1 cellular context compared by ENCODE assay signal in the genomic region with DNA sequence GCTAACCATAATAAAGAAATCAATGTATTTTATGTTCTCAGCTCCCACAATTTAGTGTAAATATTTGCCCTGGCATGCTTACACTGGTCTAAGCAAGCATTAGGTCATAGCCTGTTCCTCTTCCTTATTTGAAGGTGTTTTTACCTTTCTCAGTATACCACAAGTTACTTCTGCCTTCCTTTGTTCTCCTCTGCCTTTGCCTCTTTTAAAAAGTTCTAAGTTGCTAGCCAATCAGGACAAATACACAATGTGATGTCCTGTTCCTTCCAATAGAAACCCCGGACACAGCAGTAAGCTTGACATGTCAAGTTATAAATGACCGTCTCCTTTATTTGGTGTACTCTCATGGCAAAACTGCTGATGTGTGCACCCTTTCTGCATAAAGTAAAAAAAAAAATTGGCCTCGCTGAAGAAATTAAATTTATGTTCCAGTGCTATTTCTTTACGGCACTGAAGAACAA.
A peak's percentile ranks its signal among the peaks of the same experiment; 100 is the strongest.
TF ChIP-seq lines count a peak whose summit lies in the region.

No MANE protein-coding gene starts in this region.

TF ChIP-seq in HepG2, 621 proteins besides CTCF, POLR2A, EP300 and RAD21 (continued from another document and continues in another):
- TF ChIP-seq, protein P1, sequence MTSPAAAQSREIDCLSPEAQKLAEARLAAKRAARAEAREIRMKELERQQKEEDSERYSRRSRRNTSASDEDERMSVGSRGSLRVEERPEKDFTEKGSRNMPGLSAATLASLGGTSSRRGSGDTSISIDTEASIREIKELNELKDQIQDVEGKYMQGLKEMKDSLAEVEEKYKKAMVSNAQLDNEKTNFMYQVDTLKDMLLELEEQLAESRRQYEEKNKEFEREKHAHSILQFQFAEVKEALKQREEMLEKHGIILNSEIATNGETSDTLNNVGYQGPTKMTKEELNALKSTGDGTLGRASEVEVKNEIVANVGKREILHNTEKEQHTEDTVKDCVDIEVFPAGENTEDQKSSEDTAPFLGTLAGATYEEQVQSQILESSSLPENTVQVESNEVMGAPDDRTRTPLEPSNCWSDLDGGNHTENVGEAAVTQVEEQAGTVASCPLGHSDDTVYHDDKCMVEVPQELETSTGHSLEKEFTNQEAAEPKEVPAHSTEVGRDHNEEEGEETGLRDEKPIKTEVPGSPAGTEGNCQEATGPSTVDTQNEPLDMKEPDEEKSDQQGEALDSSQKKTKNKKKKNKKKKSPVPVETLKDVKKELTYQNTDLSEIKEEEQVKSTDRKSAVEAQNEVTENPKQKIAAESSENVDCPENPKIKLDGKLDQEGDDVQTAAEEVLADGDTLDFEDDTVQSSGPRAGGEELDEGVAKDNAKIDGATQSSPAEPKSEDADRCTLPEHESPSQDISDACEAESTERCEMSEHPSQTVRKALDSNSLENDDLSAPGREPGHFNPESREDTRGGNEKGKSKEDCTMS (CRISPR knock-in tag; conservative IDR thresholded peaks at IDR 0.05), result no peak
- no peak for TF ChIP-seq KDM1A (CRISPR knock-in tag; IDR thresholded peaks at IDR 0.05)
- TF ChIP-seq PITX1 (CRISPR knock-in tag; IDR thresholded peaks at IDR 0.05), result no peak
- TF ChIP-seq, protein P2, sequence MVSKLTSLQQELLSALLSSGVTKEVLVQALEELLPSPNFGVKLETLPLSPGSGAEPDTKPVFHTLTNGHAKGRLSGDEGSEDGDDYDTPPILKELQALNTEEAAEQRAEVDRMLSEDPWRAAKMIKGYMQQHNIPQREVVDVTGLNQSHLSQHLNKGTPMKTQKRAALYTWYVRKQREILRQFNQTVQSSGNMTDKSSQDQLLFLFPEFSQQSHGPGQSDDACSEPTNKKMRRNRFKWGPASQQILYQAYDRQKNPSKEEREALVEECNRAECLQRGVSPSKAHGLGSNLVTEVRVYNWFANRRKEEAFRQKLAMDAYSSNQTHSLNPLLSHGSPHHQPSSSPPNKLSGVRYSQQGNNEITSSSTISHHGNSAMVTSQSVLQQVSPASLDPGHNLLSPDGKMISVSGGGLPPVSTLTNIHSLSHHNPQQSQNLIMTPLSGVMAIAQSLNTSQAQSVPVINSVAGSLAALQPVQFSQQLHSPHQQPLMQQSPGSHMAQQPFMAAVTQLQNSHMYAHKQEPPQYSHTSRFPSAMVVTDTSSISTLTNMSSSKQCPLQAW (CRISPR knock-in tag; IDR thresholded peaks at IDR 0.05), result no peak
- TF ChIP-seq CCDC6 (CRISPR knock-in tag; IDR thresholded peaks at IDR 0.05), result no peak
- TF ChIP-seq GPN1 (CRISPR knock-in tag; IDR thresholded peaks at IDR 0.05; ENCODE audit: borderline replicate concordance), result no peak
- TF ChIP-seq, protein P3, sequence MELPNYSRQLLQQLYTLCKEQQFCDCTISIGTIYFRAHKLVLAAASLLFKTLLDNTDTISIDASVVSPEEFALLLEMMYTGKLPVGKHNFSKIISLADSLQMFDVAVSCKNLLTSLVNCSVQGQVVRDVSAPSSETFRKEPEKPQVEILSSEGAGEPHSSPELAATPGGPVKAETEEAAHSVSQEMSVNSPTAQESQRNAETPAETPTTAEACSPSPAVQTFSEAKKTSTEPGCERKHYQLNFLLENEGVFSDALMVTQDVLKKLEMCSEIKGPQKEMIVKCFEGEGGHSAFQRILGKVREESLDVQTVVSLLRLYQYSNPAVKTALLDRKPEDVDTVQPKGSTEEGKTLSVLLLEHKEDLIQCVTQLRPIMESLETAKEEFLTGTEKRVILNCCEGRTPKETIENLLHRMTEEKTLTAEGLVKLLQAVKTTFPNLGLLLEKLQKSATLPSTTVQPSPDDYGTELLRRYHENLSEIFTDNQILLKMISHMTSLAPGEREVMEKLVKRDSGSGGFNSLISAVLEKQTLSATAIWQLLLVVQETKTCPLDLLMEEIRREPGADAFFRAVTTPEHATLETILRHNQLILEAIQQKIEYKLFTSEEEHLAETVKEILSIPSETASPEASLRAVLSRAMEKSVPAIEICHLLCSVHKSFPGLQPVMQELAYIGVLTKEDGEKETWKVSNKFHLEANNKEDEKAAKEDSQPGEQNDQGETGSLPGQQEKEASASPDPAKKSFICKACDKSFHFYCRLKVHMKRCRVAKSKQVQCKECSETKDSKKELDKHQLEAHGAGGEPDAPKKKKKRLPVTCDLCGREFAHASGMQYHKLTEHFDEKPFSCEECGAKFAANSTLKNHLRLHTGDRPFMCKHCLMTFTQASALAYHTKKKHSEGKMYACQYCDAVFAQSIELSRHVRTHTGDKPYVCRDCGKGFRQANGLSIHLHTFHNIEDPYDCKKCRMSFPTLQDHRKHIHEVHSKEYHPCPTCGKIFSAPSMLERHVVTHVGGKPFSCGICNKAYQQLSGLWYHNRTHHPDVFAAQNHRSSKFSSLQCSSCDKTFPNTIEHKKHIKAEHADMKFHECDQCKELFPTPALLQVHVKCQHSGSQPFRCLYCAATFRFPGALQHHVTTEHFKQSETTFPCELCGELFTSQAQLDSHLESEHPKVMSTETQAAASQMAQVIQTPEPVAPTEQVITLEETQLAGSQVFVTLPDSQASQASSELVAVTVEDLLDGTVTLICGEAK (IDR thresholded peaks at IDR 0.05), result no peak
- TF ChIP-seq, protein P3 (CRISPR knock-in tag; IDR thresholded peaks at IDR 0.05), result no peak
- TF ChIP-seq, protein P4, sequence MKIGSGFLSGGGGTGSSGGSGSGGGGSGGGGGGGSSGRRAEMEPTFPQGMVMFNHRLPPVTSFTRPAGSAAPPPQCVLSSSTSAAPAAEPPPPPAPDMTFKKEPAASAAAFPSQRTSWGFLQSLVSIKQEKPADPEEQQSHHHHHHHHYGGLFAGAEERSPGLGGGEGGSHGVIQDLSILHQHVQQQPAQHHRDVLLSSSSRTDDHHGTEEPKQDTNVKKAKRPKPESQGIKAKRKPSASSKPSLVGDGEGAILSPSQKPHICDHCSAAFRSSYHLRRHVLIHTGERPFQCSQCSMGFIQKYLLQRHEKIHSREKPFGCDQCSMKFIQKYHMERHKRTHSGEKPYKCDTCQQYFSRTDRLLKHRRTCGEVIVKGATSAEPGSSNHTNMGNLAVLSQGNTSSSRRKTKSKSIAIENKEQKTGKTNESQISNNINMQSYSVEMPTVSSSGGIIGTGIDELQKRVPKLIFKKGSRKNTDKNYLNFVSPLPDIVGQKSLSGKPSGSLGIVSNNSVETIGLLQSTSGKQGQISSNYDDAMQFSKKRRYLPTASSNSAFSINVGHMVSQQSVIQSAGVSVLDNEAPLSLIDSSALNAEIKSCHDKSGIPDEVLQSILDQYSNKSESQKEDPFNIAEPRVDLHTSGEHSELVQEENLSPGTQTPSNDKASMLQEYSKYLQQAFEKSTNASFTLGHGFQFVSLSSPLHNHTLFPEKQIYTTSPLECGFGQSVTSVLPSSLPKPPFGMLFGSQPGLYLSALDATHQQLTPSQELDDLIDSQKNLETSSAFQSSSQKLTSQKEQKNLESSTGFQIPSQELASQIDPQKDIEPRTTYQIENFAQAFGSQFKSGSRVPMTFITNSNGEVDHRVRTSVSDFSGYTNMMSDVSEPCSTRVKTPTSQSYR (CRISPR knock-in tag; IDR thresholded peaks at IDR 0.05; ENCODE audit: borderline replicate concordance), result no peak
- TF ChIP-seq ZNF7 (CRISPR knock-in tag; IDR thresholded peaks at IDR 0.05), result no peak
- no peak for TF ChIP-seq ZMYM3 (CRISPR knock-in tag; IDR thresholded peaks at IDR 0.05)
- TF ChIP-seq CHD2 (IDR thresholded peaks at IDR 0.05; ENCODE audit: low read depth, low read length), result no peak
- no peak for TF ChIP-seq ZNF773 (CRISPR knock-in tag; IDR thresholded peaks at IDR 0.05; ENCODE audit: borderline replicate concordance)
- TF ChIP-seq, protein P5, sequence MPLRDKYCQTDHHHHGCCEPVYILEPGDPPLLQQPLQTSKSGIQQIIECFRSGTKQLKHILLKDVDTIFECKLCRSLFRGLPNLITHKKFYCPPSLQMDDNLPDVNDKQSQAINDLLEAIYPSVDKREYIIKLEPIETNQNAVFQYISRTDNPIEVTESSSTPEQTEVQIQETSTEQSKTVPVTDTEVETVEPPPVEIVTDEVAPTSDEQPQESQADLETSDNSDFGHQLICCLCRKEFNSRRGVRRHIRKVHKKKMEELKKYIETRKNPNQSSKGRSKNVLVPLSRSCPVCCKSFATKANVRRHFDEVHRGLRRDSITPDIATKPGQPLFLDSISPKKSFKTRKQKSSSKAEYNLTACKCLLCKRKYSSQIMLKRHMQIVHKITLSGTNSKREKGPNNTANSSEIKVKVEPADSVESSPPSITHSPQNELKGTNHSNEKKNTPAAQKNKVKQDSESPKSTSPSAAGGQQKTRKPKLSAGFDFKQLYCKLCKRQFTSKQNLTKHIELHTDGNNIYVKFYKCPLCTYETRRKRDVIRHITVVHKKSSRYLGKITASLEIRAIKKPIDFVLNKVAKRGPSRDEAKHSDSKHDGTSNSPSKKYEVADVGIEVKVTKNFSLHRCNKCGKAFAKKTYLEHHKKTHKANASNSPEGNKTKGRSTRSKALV (CRISPR knock-in tag; IDR thresholded peaks at IDR 0.05), result no peak
- TF ChIP-seq, protein P6, sequence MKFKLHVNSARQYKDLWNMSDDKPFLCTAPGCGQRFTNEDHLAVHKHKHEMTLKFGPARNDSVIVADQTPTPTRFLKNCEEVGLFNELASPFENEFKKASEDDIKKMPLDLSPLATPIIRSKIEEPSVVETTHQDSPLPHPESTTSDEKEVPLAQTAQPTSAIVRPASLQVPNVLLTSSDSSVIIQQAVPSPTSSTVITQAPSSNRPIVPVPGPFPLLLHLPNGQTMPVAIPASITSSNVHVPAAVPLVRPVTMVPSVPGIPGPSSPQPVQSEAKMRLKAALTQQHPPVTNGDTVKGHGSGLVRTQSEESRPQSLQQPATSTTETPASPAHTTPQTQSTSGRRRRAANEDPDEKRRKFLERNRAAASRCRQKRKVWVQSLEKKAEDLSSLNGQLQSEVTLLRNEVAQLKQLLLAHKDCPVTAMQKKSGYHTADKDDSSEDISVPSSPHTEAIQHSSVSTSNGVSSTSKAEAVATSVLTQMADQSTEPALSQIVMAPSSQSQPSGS (CRISPR knock-in tag; IDR thresholded peaks at IDR 0.05), result peak; percentile 94
- no peak; the same call in 1 of the 2 replicates for TF ChIP-seq FOXO1 (CRISPR knock-in tag; IDR thresholded peaks at IDR 0.05)
- no peak for TF ChIP-seq ZNF335 (CRISPR knock-in tag; IDR thresholded peaks at IDR 0.05)
- TF ChIP-seq ZKSCAN8 (CRISPR knock-in tag; IDR thresholded peaks at IDR 0.05; ENCODE audit: borderline replicate concordance), result no peak; the same call in 1 of the 2 replicates
- TF ChIP-seq, protein P7, sequence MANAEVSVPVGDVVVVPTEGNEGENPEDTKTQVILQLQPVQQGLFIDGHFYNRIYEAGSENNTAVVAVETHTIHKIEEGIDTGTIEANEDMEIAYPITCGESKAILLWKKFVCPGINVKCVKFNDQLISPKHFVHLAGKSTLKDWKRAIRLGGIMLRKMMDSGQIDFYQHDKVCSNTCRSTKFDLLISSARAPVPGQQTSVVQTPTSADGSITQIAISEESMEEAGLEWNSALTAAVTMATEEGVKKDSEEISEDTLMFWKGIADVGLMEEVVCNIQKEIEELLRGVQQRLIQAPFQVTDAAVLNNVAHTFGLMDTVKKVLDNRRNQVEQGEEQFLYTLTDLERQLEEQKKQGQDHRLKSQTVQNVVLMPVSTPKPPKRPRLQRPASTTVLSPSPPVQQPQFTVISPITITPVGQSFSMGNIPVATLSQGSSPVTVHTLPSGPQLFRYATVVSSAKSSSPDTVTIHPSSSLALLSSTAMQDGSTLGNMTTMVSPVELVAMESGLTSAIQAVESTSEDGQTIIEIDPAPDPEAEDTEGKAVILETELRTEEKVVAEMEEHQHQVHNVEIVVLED (CRISPR knock-in tag; IDR thresholded peaks at IDR 0.05; ENCODE audit: borderline replicate concordance), result no peak
- TF ChIP-seq ZFP41 (CRISPR knock-in tag; IDR thresholded peaks at IDR 0.05; ENCODE audit: borderline replicate concordance), result no peak
- TF ChIP-seq ZNF317 (CRISPR knock-in tag; IDR thresholded peaks at IDR 0.05), result no peak
- TF ChIP-seq ZNF564 (CRISPR knock-in tag; IDR thresholded peaks at IDR 0.05), result no peak
- no peak for TF ChIP-seq MAF1 (CRISPR knock-in tag; IDR thresholded peaks at IDR 0.05; ENCODE audit: borderline replicate concordance)
- TF ChIP-seq SOX13 (IDR thresholded peaks at IDR 0.05), result no peak
- peak in 1 of 2 experiments; percentile 77; a peak in 2 of 4 replicates for TF ChIP-seq SOX13 (CRISPR knock-in tag; conservative IDR thresholded peaks at IDR 0.05 in 1 of 2, IDR thresholded peaks at IDR 0.05 in 1 of 2)
- no peak for TF ChIP-seq ZIK1 (CRISPR knock-in tag; IDR thresholded peaks at IDR 0.05; ENCODE audit: borderline replicate concordance, low read depth)
- no peak for TF ChIP-seq ZNF296 (CRISPR knock-in tag; conservative IDR thresholded peaks at IDR 0.05)
- TF ChIP-seq, protein P8, sequence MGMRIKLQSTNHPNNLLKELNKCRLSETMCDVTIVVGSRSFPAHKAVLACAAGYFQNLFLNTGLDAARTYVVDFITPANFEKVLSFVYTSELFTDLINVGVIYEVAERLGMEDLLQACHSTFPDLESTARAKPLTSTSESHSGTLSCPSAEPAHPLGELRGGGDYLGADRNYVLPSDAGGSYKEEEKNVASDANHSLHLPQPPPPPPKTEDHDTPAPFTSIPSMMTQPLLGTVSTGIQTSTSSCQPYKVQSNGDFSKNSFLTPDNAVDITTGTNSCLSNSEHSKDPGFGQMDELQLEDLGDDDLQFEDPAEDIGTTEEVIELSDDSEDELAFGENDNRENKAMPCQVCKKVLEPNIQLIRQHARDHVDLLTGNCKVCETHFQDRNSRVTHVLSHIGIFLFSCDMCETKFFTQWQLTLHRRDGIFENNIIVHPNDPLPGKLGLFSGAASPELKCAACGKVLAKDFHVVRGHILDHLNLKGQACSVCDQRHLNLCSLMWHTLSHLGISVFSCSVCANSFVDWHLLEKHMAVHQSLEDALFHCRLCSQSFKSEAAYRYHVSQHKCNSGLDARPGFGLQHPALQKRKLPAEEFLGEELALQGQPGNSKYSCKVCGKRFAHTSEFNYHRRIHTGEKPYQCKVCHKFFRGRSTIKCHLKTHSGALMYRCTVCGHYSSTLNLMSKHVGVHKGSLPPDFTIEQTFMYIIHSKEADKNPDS (CRISPR knock-in tag; IDR thresholded peaks at IDR 0.05), result no peak
- TF ChIP-seq ZNF530 (CRISPR knock-in tag; IDR thresholded peaks at IDR 0.05; ENCODE audit: low read depth), result no peak
- TF ChIP-seq SALL1 (CRISPR knock-in tag; IDR thresholded peaks at IDR 0.05), result no peak
